28 cellular contexts compared by ENCODE assay signal in genomic region chr18:8595445-8595844, GRCh38.
"Had no signal": no experiment of that assay in that cellular context is flagged by ENCODE, and none has a peak within 500 bp of the region (broad histone marks: within the 10 kb centered on the region; RNA-seq: fewer than 3 reads in every experiment).

No MANE protein-coding gene starts in this region.

- H3K27me3 ChIP-seq: neural progenitor cell, ovary, suprapubic skin, testis, tibial artery, transverse colon, upper lobe of right lung, uterus had no signal

- H3K9ac ChIP-seq: neural progenitor cell, parathyroid adenoma had no signal

- H3K4me2 ChIP-seq: neural progenitor cell, smooth muscle cell had no signal

- H3K27ac ChIP-seq: neural progenitor cell, ovary, parathyroid adenoma, psoas muscle, skin epidermis, spleen, suprapubic skin, testis, tibial artery, transverse colon, upper lobe of right lung, uterus had no signal

- H3K4me1 ChIP-seq: neural progenitor cell, parathyroid adenoma, psoas muscle, suprapubic skin, testis, tibial artery, transverse colon, upper lobe of right lung, uterus had no signal

- H3K79me2 ChIP-seq: parathyroid adenoma had no signal

- H3K9me3 ChIP-seq: ovary, psoas muscle, suprapubic skin, testis, transverse colon, upper lobe of right lung, uterus had no signal

- H3K36me3 ChIP-seq: neural progenitor cell, ovary, spleen, suprapubic skin, tibial artery, transverse colon, upper lobe of right lung, uterus had no signal

- DNase-seq: natural killer cell; occipital lobe; ovary; posterior cingulate gyrus; psoas muscle; right cardiac atrium; spleen; stimulated activated CD4-positive, alpha-beta T cell treated with anti-CD3 and anti-CD28 coated beads, Interleukin-12 subunit alpha, Interleukin-12 subunit beta, amount 100 ng/mL, for 4 hours; stimulated activated CD4-positive, alpha-beta T cell treated with anti-CD3 and anti-CD28 coated beads, Interleukin-1b, Interleukin-23, amount 100 ng/mL, for 48 hours; stimulated activated CD4-positive, alpha-beta T cell treated with anti-CD3 and anti-CD28 coated beads, Interleukin-4, amount 100 ng/mL, for 1 hour; stimulated activated CD4-positive, alpha-beta T cell treated with anti-CD3 and anti-CD28 coated beads, Interleukin-4, amount 100 ng/mL, for 4 hours; stimulated activated CD8-positive, alpha-beta memory T cell treated with anti-CD3 and anti-CD28 coated beads, Interleukin-4, amount 100 ng/mL, for 48 hours; stimulated activated naive CD4-positive, alpha-beta T cell; stimulated activated naive CD8-positive, alpha-beta T cell treated with anti-CD3 and anti-CD28 coated beads, Interleukin-15, amount 100 ng/mL, for 72 hours; stimulated activated naive CD8-positive, alpha-beta T cell treated with anti-CD3 and anti-CD28 coated beads, Interleukin-15, Interleukin-2, amounts not matched to agents 100 U/mL and 50 U/mL, for 24 hours; substantia nigra; testis; tibial artery; transverse colon; upper lobe of right lung; uterus had no signal

- H3K4me3 ChIP-seq: neural progenitor cell, ovary, psoas muscle, skin epidermis, smooth muscle cell, spleen, suprapubic skin, testis, tibial artery, transverse colon, upper lobe of right lung, uterus had no signal

- ATAC-seq: natural killer cell; psoas muscle; right cardiac atrium; sciatic nerve; stimulated activated memory B cell treated with anti-CD40 and anti-IgM and Interleukin-4, amounts not matched to agents 10 μg/mL and 1 μg/mL and 100 μg/mL, for 72 hours; stimulated activated naive CD8-positive, alpha-beta T cell treated with anti-CD3 and anti-CD28 coated beads, Interleukin-15, amount 100 ng/mL, for 72 hours; stimulated activated naive CD8-positive, alpha-beta T cell treated with anti-CD3 and anti-CD28 coated beads, Interleukin-15, Interleukin-2, amounts not matched to agents 100 U/mL and 50 U/mL, for 24 hours; upper lobe of right lung had no signal

- H2AFZ ChIP-seq: neural progenitor cell, parathyroid adenoma had no signal
